In the genomic region with DNA sequence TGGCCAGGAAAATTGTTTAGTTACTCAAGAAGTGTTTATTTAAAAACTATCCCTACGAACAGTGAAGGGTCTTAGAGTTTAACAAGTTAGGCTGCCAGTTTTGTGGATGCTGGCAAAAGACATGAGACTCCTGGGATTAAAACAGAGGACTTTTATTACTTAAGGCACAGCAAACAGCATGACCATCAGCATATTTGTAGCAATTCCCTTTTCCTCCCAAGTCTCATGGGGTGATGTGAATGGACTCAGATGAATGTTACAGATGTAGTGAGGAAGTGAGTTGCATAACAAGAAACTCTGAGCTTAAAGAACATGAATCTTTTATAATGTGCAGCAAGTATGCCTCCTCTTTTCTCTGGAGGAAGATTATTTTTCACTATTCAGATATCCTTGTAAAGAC, we compare ENCODE assay signal across 12 cellular contexts.
A peak's percentile ranks its signal among the peaks of the same experiment; 100 is the strongest.
DNase-seq lines count a peak whose midpoint lies in the region; ATAC-seq and TF ChIP-seq lines count a peak whose summit lies in the region.
"Had no signal": no experiment of that assay in that cellular context is flagged by ENCODE, and none has a peak within 500 bp of the region (broad histone marks: within the 10 kb centered on the region; RNA-seq: fewer than 3 reads in every experiment).

No MANE protein-coding gene starts in this region.

- H3K36me3 ChIP-seq in BLaER1, result no peaks in the 10 kb centered on the region
- H3K36me3 ChIP-seq in GM23338 (ENCODE audit: insufficient read depth), result no peaks in the 10 kb centered on the region
- H3K36me3 ChIP-seq in neuronal stem cell (replicated peaks in 1 of 2; ENCODE audit: control insufficient read depth in 2 of 2, insufficient read depth in 2 of 2, low read length in 2 of 2), result no peaks in the 10 kb centered on the region
- H3K36me3 ChIP-seq: HAP-1 had no signal

- no peaks in the 10 kb centered on the region for H4K20me1 ChIP-seq in BLaER1
- no peaks in the 10 kb centered on the region for H4K20me1 ChIP-seq in GM23338 (replicated peaks; ENCODE audit: insufficient read depth)

- H3K23ac ChIP-seq in neuronal stem cell (ENCODE audit: low read depth, low read length, poor library complexity), result no peak overlapping the region

- no peak overlapping the region for H3K4me3 Mint-ChIP-seq in GM23338
- no peak overlapping the region for H3K4me3 Mint-ChIP-seq in WTC11
- H3K4me3 Mint-ChIP-seq: CD4-positive, CD25-positive, alpha-beta regulatory T cell had no signal

- POLR2A ChIA-PET in WTC11 (lab: Charles Lee), result no interaction called here

- peaks cover 15% of the 10 kb centered on the region for H3K4me1 ChIP-seq in BLaER1
- peaks cover 8% of the 10 kb centered on the region for H3K4me1 ChIP-seq in GM23338 (ENCODE audit: insufficient read depth)
- H3K4me1 ChIP-seq in neuronal stem cell (ENCODE audit: control insufficient read depth in 2 of 2, insufficient read depth in 1 of 2, low read depth in 1 of 2, low read length in 2 of 2), result no peaks in the 10 kb centered on the region
- H3K4me1 ChIP-seq: A549, HAP-1 had no signal

- no peak overlapping the region for H3K18ac ChIP-seq in neuronal stem cell (ENCODE audit: low read length)

- no peaks in the 10 kb centered on the region for H3F3A ChIP-seq in GM23338 (replicated peaks; ENCODE audit: low read depth)

- H2BK15ac ChIP-seq in neuronal stem cell (ENCODE audit: low read length), result no peak overlapping the region

- peaks cover 28% of the 10 kb centered on the region for H3K4me1 Mint-ChIP-seq in GM23338
- H3K4me1 Mint-ChIP-seq in WTC11, result peaks cover 24% of the 10 kb centered on the region
- H3K4me1 Mint-ChIP-seq: CD4-positive, CD25-positive, alpha-beta regulatory T cell had no signal

- H3K9ac ChIP-seq in BLaER1, result no peak overlapping the region
- no peak overlapping the region for H3K9ac ChIP-seq in neuronal stem cell (ENCODE audit: low read depth, low read length, poor library complexity)

- H3K27ac ChIP-seq in BLaER1, result no peak overlapping the region
- H3K27ac ChIP-seq in GM23338 (ENCODE audit: low read depth), result no peak overlapping the region
- no peak overlapping the region for H3K27ac ChIP-seq in neuronal stem cell (replicated peaks; ENCODE audit: low read length)
- H3K27ac ChIP-seq: A549 had no signal

- H3K4ac ChIP-seq in neuronal stem cell (ENCODE audit: low read length), result no peak overlapping the region

- H3K27me3 ChIP-seq in BLaER1, result no peaks in the 10 kb centered on the region
- no peaks in the 10 kb centered on the region for H3K27me3 ChIP-seq in GM23338 (ENCODE audit: insufficient read depth)
- no peaks in the 10 kb centered on the region for H3K27me3 ChIP-seq in neuronal stem cell (ENCODE audit: control insufficient read depth in 3 of 3, insufficient read depth in 3 of 3, low read depth in 1 of 3, low read length in 3 of 3)

- H3K4me2 ChIP-seq in BLaER1, result 0 out of 2 replicates have a peak overlapping the region, but pooled peaks have one; percentile 16
- H3K4me2 ChIP-seq in GM23338, result no peak overlapping the region
- H3K4me2 ChIP-seq in neuronal stem cell (ENCODE audit: insufficient read depth, low read length, poor library complexity, severe bottlenecking), result no peak overlapping the region
- H3K4me2 ChIP-seq: A549 had no signal

- no peaks in the 10 kb centered on the region for H3K79me2 ChIP-seq in GM23338 (replicated peaks; ENCODE audit: insufficient read depth)

- H3K27ac Mint-ChIP-seq in GM23338 (no peak overlapping the region), WTC11 (no peak overlapping the region)
- H3K27ac Mint-ChIP-seq: CD4-positive, CD25-positive, alpha-beta regulatory T cell had no signal

- H2BK12ac ChIP-seq in neuronal stem cell (ENCODE audit: low read length), result no peak overlapping the region

- peak; percentile 7 for DNase-seq in GM23338 (ENCODE audit: low spot score)
- DNase-seq in WTC11 (ENCODE audit: low spot score), result no peak
- peak; percentile 7 for DNase-seq in skeletal muscle cell (ENCODE audit: low read depth)
- no peak for DNase-seq in nucleus accumbens (lab: John Stamatoyannopoulos, UW)
- DNase-seq in neuronal stem cell (ENCODE audit: low spot score), result no peak
- DNase-seq: CD4-positive, CD25-positive, alpha-beta regulatory T cell; DMS53; GF-D8 had no signal

- no peak overlapping the region for H3K14ac ChIP-seq in neuronal stem cell (ENCODE audit: low read length)

- H2AK5ac ChIP-seq in neuronal stem cell (ENCODE audit: low read depth, low read length), result no peak overlapping the region

- H3K9me3 ChIP-seq in BLaER1, result no peaks in the 10 kb centered on the region
- no peaks in the 10 kb centered on the region for H3K9me3 ChIP-seq in neuronal stem cell (replicated peaks in 1 of 2; ENCODE audit: control insufficient read depth in 2 of 2, insufficient read depth in 1 of 2, low read depth in 1 of 2, low read length in 2 of 2)
- H3K9me3 ChIP-seq: A549, HAP-1 had no signal

- CTCF ChIA-PET in WTC11 (lab: Charles Lee), result no interaction called here

- ATAC-seq in GM23338 (peak; percentile 48), WTC11 (peak; percentile 48), HG03460 (IDR thresholded peaks at IDR 0.05; ENCODE audit: unreplicated experiment) (no peak)
- ATAC-seq: A549 had no signal

- H4K8ac ChIP-seq in neuronal stem cell (ENCODE audit: low read depth, low read length), result no peak overlapping the region

- H2BK5ac ChIP-seq in neuronal stem cell (ENCODE audit: low read length), result no peak overlapping the region

- H3K9me2 ChIP-seq in GM23338 (ENCODE audit: insufficient read depth), result no peaks in the 10 kb centered on the region

- WGBS in neuronal stem cell (ENCODE audit: extremely low coverage in 2 of 2, insufficient read length in 2 of 2, insufficient replicate concordance in 1 of 2), 2 donors, result no CpG with 5 or more reads among the region's 1 CpG

- H4K91ac ChIP-seq in neuronal stem cell (ENCODE audit: low read depth, low read length, poor library complexity), result no peak overlapping the region

- no peak overlapping the region for H2BK120ac ChIP-seq in neuronal stem cell (ENCODE audit: low read depth, low read length)

- no peaks in the 10 kb centered on the region for H3K79me1 ChIP-seq in neuronal stem cell (ENCODE audit: low read depth, low read length)

- H3K9me3 Mint-ChIP-seq in GM23338 (no peaks in the 10 kb centered on the region), WTC11 (peaks cover 14% of the 10 kb centered on the region)

- H3K4me3 ChIP-seq in BLaER1 (no peak overlapping the region), GM23338 (no peak overlapping the region), skeletal muscle cell (ENCODE audit: low read depth, low read length) (no peak overlapping the region), neuronal stem cell (ENCODE audit: low read length in 2 of 2) (no peak overlapping the region)
- H3K4me3 ChIP-seq: A549, HAP-1 had no signal

- peaks cover 1% of the 10 kb centered on the region for H3K27me3 Mint-ChIP-seq in GM23338 (ENCODE audit: insufficient read depth, low read depth, poor library complexity)
- peaks cover 8% of the 10 kb centered on the region for H3K27me3 Mint-ChIP-seq in WTC11 (ENCODE audit: low read depth)
- H3K27me3 Mint-ChIP-seq: CD4-positive, CD25-positive, alpha-beta regulatory T cell had no signal

- H2AFZ ChIP-seq in GM23338 (no peak overlapping the region), neuronal stem cell (ENCODE audit: low read length) (no peak overlapping the region)

- H3K36me3 Mint-ChIP-seq in GM23338 (ENCODE audit: low read depth) (no peaks in the 10 kb centered on the region), WTC11 (peaks cover 4% of the 10 kb centered on the region; the same call in 1 of the 2 replicates)
- H3K36me3 Mint-ChIP-seq: CD4-positive, CD25-positive, alpha-beta regulatory T cell had no signal

- no peak for TF ChIP-seq CTCF in GM23338 (conservative IDR thresholded peaks at IDR 0.05; ENCODE audit: low read depth in 2 of 2)
- TF ChIP-seq CTCF in WTC11 (IDR thresholded peaks at IDR 0.05), result no peak

TF ChIP-seq in GM23338, 12 proteins besides CTCF, POLR2A, EP300 and RAD21 (continues in another document):
- no peak for TF ChIP-seq STAT1 (IDR thresholded peaks at IDR 0.05; ENCODE audit: unreplicated experiment)
- no peak for TF ChIP-seq JUNB (IDR thresholded peaks at IDR 0.05; ENCODE audit: unreplicated experiment)

TF ChIP-seq in WTC11, 78 proteins besides CTCF, POLR2A, EP300 and RAD21 (continues in another document):
- TF ChIP-seq, protein P1, sequence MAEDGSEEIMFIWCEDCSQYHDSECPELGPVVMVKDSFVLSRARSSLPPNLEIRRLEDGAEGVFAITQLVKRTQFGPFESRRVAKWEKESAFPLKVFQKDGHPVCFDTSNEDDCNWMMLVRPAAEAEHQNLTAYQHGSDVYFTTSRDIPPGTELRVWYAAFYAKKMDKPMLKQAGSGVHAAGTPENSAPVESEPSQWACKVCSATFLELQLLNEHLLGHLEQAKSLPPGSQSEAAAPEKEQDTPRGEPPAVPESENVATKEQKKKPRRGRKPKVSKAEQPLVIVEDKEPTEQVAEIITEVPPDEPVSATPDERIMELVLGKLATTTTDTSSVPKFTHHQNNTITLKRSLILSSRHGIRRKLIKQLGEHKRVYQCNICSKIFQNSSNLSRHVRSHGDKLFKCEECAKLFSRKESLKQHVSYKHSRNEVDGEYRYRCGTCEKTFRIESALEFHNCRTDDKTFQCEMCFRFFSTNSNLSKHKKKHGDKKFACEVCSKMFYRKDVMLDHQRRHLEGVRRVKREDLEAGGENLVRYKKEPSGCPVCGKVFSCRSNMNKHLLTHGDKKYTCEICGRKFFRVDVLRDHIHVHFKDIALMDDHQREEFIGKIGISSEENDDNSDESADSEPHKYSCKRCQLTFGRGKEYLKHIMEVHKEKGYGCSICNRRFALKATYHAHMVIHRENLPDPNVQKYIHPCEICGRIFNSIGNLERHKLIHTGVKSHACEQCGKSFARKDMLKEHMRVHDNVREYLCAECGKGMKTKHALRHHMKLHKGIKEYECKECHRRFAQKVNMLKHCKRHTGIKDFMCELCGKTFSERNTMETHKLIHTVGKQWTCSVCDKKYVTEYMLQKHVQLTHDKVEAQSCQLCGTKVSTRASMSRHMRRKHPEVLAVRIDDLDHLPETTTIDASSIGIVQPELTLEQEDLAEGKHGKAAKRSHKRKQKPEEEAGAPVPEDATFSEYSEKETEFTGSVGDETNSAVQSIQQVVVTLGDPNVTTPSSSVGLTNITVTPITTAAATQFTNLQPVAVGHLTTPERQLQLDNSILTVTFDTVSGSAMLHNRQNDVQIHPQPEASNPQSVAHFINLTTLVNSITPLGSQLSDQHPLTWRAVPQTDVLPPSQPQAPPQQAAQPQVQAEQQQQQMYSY (CRISPR knock-in tag; IDR thresholded peaks at IDR 0.05), result no peak
- TF ChIP-seq KAT7 (CRISPR knock-in tag; IDR thresholded peaks at IDR 0.05; ENCODE audit: borderline replicate concordance) (no peak), PREB (CRISPR knock-in tag; IDR thresholded peaks at IDR 0.05; ENCODE audit: borderline replicate concordance) (no peak), NFE2L1 (CRISPR knock-in tag; IDR thresholded peaks at IDR 0.05) (no peak)

Comparison
In these comparisons a context has a peak if more than half of its experiments do, and no peak if none do; other contexts are left out.
1. DNase-seq: peak in GM23338 (single experiment) and skeletal muscle cell (single experiment); none in WTC11 (single experiment), nucleus accumbens (0 of 56) and neuronal stem cell (single experiment).